ENCODE assay signal across 1 cellular context in genomic region chr20:45874117-45874481, GRCh38. TPM values are rescaled to one million over a fixed set of nuclear protein-coding genes. Genes with fewer than 3 reads are reported as not detected.
"Had no signal": no experiment of that assay in that cellular context is flagged by ENCODE, and none has a peak within 500 bp of the region (broad histone marks: within the 10 kb centered on the region; RNA-seq: fewer than 3 reads in every experiment).

No MANE protein-coding gene starts in this region.

RNA-seq across cellular contexts. Expression of gene SPATA25, which starts 13.3 kb away (rescaled TPM):
- total RNA-seq: RPMI7951 had no signal
